Comparison of ENCODE assay signal across 28 cellular contexts in genomic region chr9:126068534-126069230, GRCh38.
"Had no signal": no experiment of that assay in that cellular context is flagged by ENCODE, and none has a peak within 500 bp of the region (broad histone marks: within the 10 kb centered on the region; RNA-seq: fewer than 3 reads in every experiment).

No MANE protein-coding gene starts in this region.

- H3K27me3 ChIP-seq: brain microvascular endothelial cell had no signal

- H3K36me3 ChIP-seq: brain microvascular endothelial cell, gastroesophageal sphincter, heart right ventricle had no signal

- DNase-seq: activated B cell treated with CpG ODN at 0.5 μM for 24 hours; activated CD4-positive, alpha-beta T cell treated with anti-CD3 and anti-CD28 coated beads for 48 hours; activated CD4-positive, alpha-beta T cell treated with anti-CD3 and anti-CD28 coated beads, Interleukin-2, amount 50 U/mL, for 1 hour; activated CD4-positive, alpha-beta T cell treated with anti-CD3 and anti-CD28 coated beads, Interleukin-2, amount 50 U/mL, for 48 hours; activated CD8-positive, alpha-beta memory T cell treated with anti-CD3 and anti-CD28 coated beads for 24 hours; activated CD8-positive, alpha-beta T cell treated with anti-CD3 and anti-CD28 coated beads for 36 hours; activated effector memory CD4-positive, alpha-beta T cell treated with Interleukin-2 at 50 U/mL for 16 hours; activated gamma-delta T cell treated with Interleukin-2 at 50 U/mL for 16 hours; activated naive CD4-positive, alpha-beta T cell treated with anti-CD3 and anti-CD28 coated beads, Interleukin-2, amount 50 U/mL, for 16 hours; activated naive CD4-positive, alpha-beta T cell treated with Interleukin-2 at 50 U/mL for 16 hours; activated T-cell treated with anti-CD3 and anti-CD28 coated beads, Interleukin-2, amount 50 U/mL, for 4 hours; amniotic stem cell; anterior cingulate cortex; brain microvascular endothelial cell; dorsolateral prefrontal cortex; effector memory CD4-positive, alpha-beta T cell; foreskin melanocyte; heart right ventricle; T-helper 2 cell had no signal

- H3K27ac ChIP-seq: brain microvascular endothelial cell, coronary artery, dorsolateral prefrontal cortex, gastroesophageal sphincter, heart right ventricle, VCaP had no signal

- FAIRE-seq: astrocyte, bronchial epithelial cell, TTC549 had no signal

- H3K4me3 ChIP-seq: coronary artery, dorsolateral prefrontal cortex, gastroesophageal sphincter, heart right ventricle had no signal

- H3K4me1 ChIP-seq: gastroesophageal sphincter, heart right ventricle had no signal

- H3K9me3 ChIP-seq: gastroesophageal sphincter, heart right ventricle had no signal

- ATAC-seq: activated CD4-positive, CD25-positive, alpha-beta regulatory T cell treated with anti-CD3 and anti-CD28 coated beads, Interleukin-2, amount 50 U/mL, for 24 hours; activated CD8-positive, alpha-beta T cell treated with anti-CD3 and anti-CD28 coated beads for 36 hours; activated T-cell treated with anti-CD3 and anti-CD28 coated beads, Interleukin-2, amount 50 U/mL, for 4 hours; activated T-helper 17 cell treated with anti-CD3 and anti-CD28 coated beads, Interleukin-2, amount 50 U/mL, for 72 hours; esophagus mucosa; gastroesophageal sphincter; heart right ventricle had no signal
